Comparison of ENCODE assay signal across 14 cellular contexts in the genomic region with DNA sequence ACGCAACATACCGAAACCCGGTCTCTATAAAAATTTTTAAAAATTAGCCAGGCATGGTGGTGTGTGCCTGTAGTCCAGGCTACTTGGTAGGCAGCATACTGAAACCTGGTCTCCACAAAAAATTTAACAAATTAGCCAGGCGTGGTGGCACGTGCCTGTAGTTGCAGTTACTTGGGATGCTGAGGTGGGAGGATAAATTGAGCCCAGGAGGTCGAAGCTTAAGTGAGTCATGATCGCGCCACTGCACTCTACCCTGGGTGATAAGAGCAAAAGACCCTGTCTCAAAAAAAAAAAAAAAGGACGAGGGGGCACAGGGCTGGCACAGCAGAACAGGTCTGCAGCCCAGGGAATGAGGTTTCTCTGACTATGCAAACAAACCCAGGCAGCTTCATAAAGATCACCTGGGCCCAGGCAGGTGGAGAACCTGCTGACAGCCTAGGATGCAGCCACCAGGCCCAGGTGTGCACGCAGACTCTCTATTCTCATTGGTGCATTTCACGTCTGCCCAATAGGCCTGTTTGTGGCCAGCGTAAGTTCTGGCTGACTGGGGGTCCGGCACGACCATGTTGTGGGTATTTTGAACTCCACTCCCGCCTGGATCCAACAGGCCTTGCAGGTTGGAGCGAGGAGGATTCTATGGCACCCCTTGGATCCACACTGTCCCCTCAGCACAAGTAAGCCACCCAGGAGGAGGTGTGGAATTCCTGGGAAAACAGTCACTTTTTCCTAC.
"Had no signal": no experiment of that assay in that cellular context is flagged by ENCODE, and none has a peak within 500 bp of the region (broad histone marks: within the 10 kb centered on the region; RNA-seq: fewer than 3 reads in every experiment).

No MANE protein-coding gene starts in this region.

- H3K27ac Mint-ChIP-seq: activated CD8-positive, alpha-beta memory T cell treated with anti-CD3 and anti-CD28 coated beads, Interleukin-2, amount 10 ng/mL, durations not matched to agents 7 days and 5 days had no signal

- DNase-seq: activated CD4-positive, alpha-beta T cell treated with anti-CD3 and anti-CD28 coated beads for 1 hour; activated CD4-positive, alpha-beta T cell treated with anti-CD3 and anti-CD28 coated beads, Interleukin-2, amount 50 U/mL, for 48 hours; activated CD8-positive, alpha-beta memory T cell treated with anti-CD3 and anti-CD28 coated beads, Interleukin-2, amount 10 ng/mL, durations not matched to agents 7 days and 5 days; activated naive CD4-positive, alpha-beta T cell treated with anti-CD3 and anti-CD28 coated beads, Interleukin-2, amount 50 U/mL, for 16 hours; activated T-cell treated with anti-CD3 and anti-CD28 coated beads, Interleukin-2, amount 50 U/mL, for 1 hour; islet precursor cell; stimulated activated CD4-positive, alpha-beta T cell treated with anti-CD3 and anti-CD28 coated beads, Interleukin-15, amount 100 ng/mL, for 24 hours; stimulated activated CD4-positive, alpha-beta T cell treated with anti-CD3 and anti-CD28 coated beads, Interleukin-4, amount 100 ng/mL, for 1 hour; stimulated activated naive CD4-positive, alpha-beta T cell; tibial artery had no signal

- H3K27me3 ChIP-seq: tibial artery had no signal

- H3K9me3 ChIP-seq: tibial artery had no signal

- H3K9me3 Mint-ChIP-seq: naive thymus-derived CD8-positive, alpha-beta T cell had no signal

- ATAC-seq: activated CD8-positive, alpha-beta memory T cell treated with anti-CD3 and anti-CD28 coated beads, Interleukin-2, amount 10 ng/mL, durations not matched to agents 7 days and 5 days; esophagus mucosa; left lobe of liver; naive thymus-derived CD8-positive, alpha-beta T cell had no signal

- H3K4me3 ChIP-seq: tibial artery had no signal

- H3K27me3 Mint-ChIP-seq: activated CD8-positive, alpha-beta memory T cell treated with anti-CD3 and anti-CD28 coated beads, Interleukin-2, amount 10 ng/mL, durations not matched to agents 7 days and 5 days had no signal

- H3K27ac ChIP-seq: tibial artery had no signal

- FAIRE-seq: urothelium cell line had no signal

- H3K4me3 Mint-ChIP-seq: activated CD8-positive, alpha-beta memory T cell treated with anti-CD3 and anti-CD28 coated beads, Interleukin-2, amount 10 ng/mL, durations not matched to agents 7 days and 5 days; naive thymus-derived CD8-positive, alpha-beta T cell had no signal
